In genomic region chr22:42863349-42863911, GRCh38 we compare ENCODE assay signal across 9 cellular contexts. TPM values are rescaled to one million over a fixed set of nuclear protein-coding genes. Genes with fewer than 3 reads are reported as not detected.
DNase-seq lines count a peak whose midpoint lies in the region; FAIRE-seq and TF ChIP-seq lines count a peak whose summit lies in the region.
"Had no signal": no experiment of that assay in that cellular context is flagged by ENCODE, and none has a peak within 500 bp of the region (broad histone marks: within the 10 kb centered on the region; RNA-seq: fewer than 3 reads in every experiment).

No MANE protein-coding gene starts in this region.

- H3K27ac ChIP-seq in CD8-positive, alpha-beta memory T cell (ENCODE audit: low read depth, low read length), result no peak overlapping the region

- peak overlapping the region in 2 of 8 donors; percentile 0 to 38 for H3K27ac Mint-ChIP-seq in CD8-positive, alpha-beta memory T cell

- H3K4me1 ChIP-seq in CD8-positive, alpha-beta memory T cell (ENCODE audit: insufficient read depth, low read length), result no peaks in the 10 kb centered on the region

- TF ChIP-seq POLR2A in H54 (IDR thresholded peaks at IDR 0.05; ENCODE audit: low read depth, low read length), result no peak

- H3K27me3 Mint-ChIP-seq in CD8-positive, alpha-beta memory T cell, result peaks cover 0 to 1% of the 10 kb centered on the region in 2 donors

- H3K9me3 Mint-ChIP-seq in CD8-positive, alpha-beta memory T cell, result no peaks in the 10 kb centered on the region

- no peak overlapping the region for H3K4me3 ChIP-seq in AG10803 (ENCODE audit: low read length)
- no peak overlapping the region for H3K4me3 ChIP-seq in CD8-positive, alpha-beta memory T cell (ENCODE audit: low read length)

- no peaks in the 10 kb centered on the region for H3K27me3 ChIP-seq in CD8-positive, alpha-beta memory T cell (ENCODE audit: insufficient read depth, low read length, poor library complexity, severe bottlenecking)

- peaks cover 0 to 2% (median 1%) of the 10 kb centered on the region in 3 donors for H3K36me3 Mint-ChIP-seq in CD8-positive, alpha-beta memory T cell

- CTCF ChIA-PET in CD8-positive, alpha-beta memory T cell (lab: Charles Lee), result no interaction called here

- POLR2A ChIA-PET in CD8-positive, alpha-beta memory T cell (lab: Charles Lee), result no interaction called here

- peak overlapping the region in 1 of 7 donors; percentile 46 for H3K4me3 Mint-ChIP-seq in CD8-positive, alpha-beta memory T cell

- no peaks in the 10 kb centered on the region for H3K36me3 ChIP-seq in CD8-positive, alpha-beta memory T cell (ENCODE audit: insufficient read depth, low read length)

- TF ChIP-seq CTCF in AG10803 (conservative IDR thresholded peaks at IDR 0.05; ENCODE audit: low read length), result no peak

- DNase-seq in AG10803 (ENCODE audit: low read depth) (peak; percentile 91), HT1080 (ENCODE audit: low read depth) (peak; percentile 97), kidney glomerular epithelial cell (lab: John Stamatoyannopoulos, UW) (peak; percentile 76), cerebellum (ENCODE audit: low spot score) (no peak), H54 (ENCODE audit: insufficient read length, low spot score) (no peak), inferior parietal cortex (ENCODE audit: extremely low spot score) (no peak)
- DNase-seq in activated T-cell treated with anti-CD3 and anti-CD28 coated beads, Interleukin-2, amount 50 U/mL, for 48 hours, result peak; percentile 58 to 71
- no peak for DNase-seq in CD8-positive, alpha-beta memory T cell
- DNase-seq: NCI-H446 had no signal

- FAIRE-seq in H54 (lab: Jason Lieb, UNC), result no peak

- peaks cover 7 to 15% (median 8%) of the 10 kb centered on the region in 3 donors for H3K4me1 Mint-ChIP-seq in CD8-positive, alpha-beta memory T cell

- H3K9me3 ChIP-seq in CD8-positive, alpha-beta memory T cell (ENCODE audit: low read length), result no peaks in the 10 kb centered on the region

RNA-seq across cellular contexts. Expression of gene ARFGAP3, which starts 6.4 kb away (rescaled TPM):
- total RNA-seq in HT1080 (2014; rRNA removed; shearing (Covaris generic)), result 20.4 and 22.9 TPM in 2 replicates
- polyA plus RNA-seq in HT1080 (2015; cell fraction: cytosol; rRNA removed), result 40.9 and 47.3 TPM in 2 replicates
- 54.4 and 55.6 TPM in 2 replicates for polyA plus RNA-seq in HT1080 (2015; cell fraction: nucleus; rRNA removed)
- 10 to 100 TPM; 32.2 to 33.0 TPM for total RNA-seq in CD8-positive, alpha-beta memory T cell
- polyA plus RNA-seq in CD8-positive, alpha-beta memory T cell, result 50.0 TPM
- total RNA-seq in cerebellum, result 36.1 TPM

Comparison
In these comparisons a context has a peak if more than half of its experiments do, and no peak if none do; other contexts are left out.
1. DNase-seq: peak in AG10803 (single experiment), HT1080 (single experiment), activated T-cell treated with anti-CD3 and anti-CD28 coated beads, Interleukin-2, amount 50 U/mL, for 48 hours (2 of 2) and kidney glomerular epithelial cell (single experiment); none in CD8-positive, alpha-beta memory T cell (0 of 5), cerebellum (single experiment), H54 (single experiment) and inferior parietal cortex (single experiment).